In genomic region chr9:76463211-76463610, GRCh38 we compare ENCODE assay signal across 10 cellular contexts. TPM values are rescaled to one million over a fixed set of nuclear protein-coding genes. Genes with fewer than 3 reads are reported as not detected.
DNase-seq lines count a peak whose midpoint lies in the region; ATAC-seq and TF ChIP-seq lines count a peak whose summit lies in the region.
"Had no signal": no experiment of that assay in that cellular context is flagged by ENCODE, and none has a peak within 500 bp of the region (broad histone marks: within the 10 kb centered on the region; RNA-seq: fewer than 3 reads in every experiment).

No MANE protein-coding gene starts in this region.

- peaks cover 32% of the 10 kb centered on the region for H4K20me1 ChIP-seq in osteoblast (ENCODE audit: insufficient read depth, low read length)

- H3K27me3 ChIP-seq in osteoblast (ENCODE audit: insufficient read depth, low read length), result no peaks in the 10 kb centered on the region

- no peaks in the 10 kb centered on the region for H3K9me3 ChIP-seq in osteoblast (ENCODE audit: low read depth, low read length)

- H3K27ac ChIP-seq in osteoblast (ENCODE audit: low read depth, low read length), result no peak overlapping the region
- H3K27ac ChIP-seq: WERI-Rb-1 had no signal

- H2AFZ ChIP-seq in osteoblast (ENCODE audit: low read length), result no peak overlapping the region

- H3K4me2 ChIP-seq in osteoblast (ENCODE audit: insufficient read depth, low read length), result peak overlapping the region; percentile 10

- peaks cover 51% of the 10 kb centered on the region for H3K36me3 ChIP-seq in osteoblast (ENCODE audit: insufficient read depth, low read length)
- H3K36me3 ChIP-seq: WERI-Rb-1 had no signal

- no peak for TF ChIP-seq CTCF in osteoblast (IDR thresholded peaks at IDR 0.05; ENCODE audit: extremely low read depth, low read depth, low read length)

- H3K4me3 ChIP-seq in osteoblast (ENCODE audit: insufficient read depth, low read length), result no peak overlapping the region

- peaks cover 90% of the 10 kb centered on the region for H3K79me2 ChIP-seq in osteoblast (ENCODE audit: insufficient read depth, low read length)

- DNase-seq in osteoblast (ENCODE audit: insufficient read length, low spot score, missing footprints) (no peak), NOMO-1 treated with dmso at 0.1 percent for 144 hours (lab: John Stamatoyannopoulos, UW; ENCODE audit: unreplicated experiment) (no peak), NCI-H774 (lab: John Stamatoyannopoulos, UW) (no peak), COLO668 (lab: John Stamatoyannopoulos, UW; ENCODE audit: unreplicated experiment) (no peak), NCI-H128 (lab: John Stamatoyannopoulos, UW; ENCODE audit: unreplicated experiment) (no peak)
- DNase-seq: RPMI8226, WERI-Rb-1 had no signal

- H3K4me1 ChIP-seq in osteoblast (ENCODE audit: insufficient read depth, low read length), result peaks cover 25% of the 10 kb centered on the region

- peak; percentile 46 for ATAC-seq in GM18909 (IDR thresholded peaks at IDR 0.05; ENCODE audit: poor library complexity, unreplicated experiment)
- peak; percentile 38 for ATAC-seq in HG02588 (IDR thresholded peaks at IDR 0.05; ENCODE audit: unreplicated experiment)
- peak; percentile 65 for ATAC-seq in HG03378 (IDR thresholded peaks at IDR 0.05; ENCODE audit: unreplicated experiment)

RNA-seq across cellular contexts. Expression of gene GCNT1, which starts 4.2 kb away (rescaled TPM):
- total RNA-seq in osteoblast, result 78.4 and 109 TPM in 2 replicates
